13 cellular contexts compared by ENCODE assay signal in the genomic region with DNA sequence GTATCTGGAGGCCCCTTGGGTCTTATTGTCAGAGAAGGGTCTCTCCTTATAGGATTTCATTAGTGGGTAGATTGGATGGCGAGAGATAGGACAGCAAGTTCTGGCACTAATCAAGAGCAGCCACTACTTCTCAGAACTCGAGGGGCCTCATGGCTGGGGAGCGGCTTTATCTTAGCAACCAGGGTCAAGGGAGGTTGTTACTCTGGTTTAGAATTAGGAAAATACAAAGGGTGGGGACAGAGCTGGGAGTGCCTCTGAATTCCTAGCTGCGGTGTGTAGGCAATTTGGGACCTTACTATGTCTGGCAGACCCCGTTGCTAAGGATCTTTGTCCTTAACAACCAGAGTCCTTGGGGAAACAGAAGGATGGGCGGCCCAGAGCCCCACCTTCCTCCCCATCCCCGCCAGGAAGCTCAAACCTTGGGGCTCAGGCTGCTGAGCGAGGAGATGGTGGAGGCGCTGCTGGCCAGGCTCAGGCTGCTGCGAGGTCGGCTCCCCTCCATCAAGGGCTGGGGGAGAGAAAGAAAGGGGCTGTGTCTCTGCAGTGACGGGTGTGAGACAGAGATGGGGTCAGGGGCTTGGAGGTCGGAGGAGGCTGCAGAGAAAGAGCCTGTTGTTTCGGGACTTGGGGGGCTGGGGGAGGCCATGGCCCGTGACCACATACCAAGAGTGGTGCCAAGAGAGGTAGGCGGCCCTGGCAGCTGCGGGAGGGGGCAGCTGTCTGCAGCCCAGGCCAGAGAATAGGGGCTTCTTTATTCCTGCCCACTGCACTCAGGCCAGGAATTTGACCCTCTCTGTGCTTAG. TPM values are rescaled to one million over a fixed set of nuclear protein-coding genes. Genes with fewer than 3 reads are reported as not detected.
A peak's percentile ranks its signal among the peaks of the same experiment; 100 is the strongest.
DNase-seq lines count a peak whose midpoint lies in the region; ATAC-seq and TF ChIP-seq lines count a peak whose summit lies in the region.
"Had no signal": no experiment of that assay in that cellular context is flagged by ENCODE, and none has a peak within 500 bp of the region (broad histone marks: within the 10 kb centered on the region; RNA-seq: fewer than 3 reads in every experiment).

No MANE protein-coding gene starts in this region.

- peaks cover 28% of the 10 kb centered on the region for H3K4me1 Mint-ChIP-seq in osteocyte (ENCODE audit: unreplicated experiment)

- H3K27me3 Mint-ChIP-seq in osteocyte (ENCODE audit: unreplicated experiment) = no peaks in the 10 kb centered on the region

- TF ChIP-seq CTCF in BJ (IDR thresholded peaks at IDR 0.05; ENCODE audit: insufficient read depth, low read depth, low read length) (no peak), fibroblast of mammary gland (conservative IDR thresholded peaks at IDR 0.05; ENCODE audit: control insufficient read depth, insufficient read depth, low read depth, low read length) (no peak), osteocyte (IDR thresholded peaks at IDR 0.05) (no peak)

- POLR2A ChIA-PET in BJ (lab: Charles Lee) = interaction anchor here (0.8 kb wide), 1 partner anchor 244 kb away, joined by 3 read pairs; no protein-coding TSS in a partner anchor

- H3K36me3 ChIP-seq in BJ (ENCODE audit: control insufficient read depth, insufficient read depth, low read length) = peaks cover 7% of the 10 kb centered on the region
- H3K36me3 ChIP-seq in SJSA1 = peaks cover 5% of the 10 kb centered on the region

- ATAC-seq in HG03439 (IDR thresholded peaks at IDR 0.05; ENCODE audit: unreplicated experiment) (no peak), GM19395 (IDR thresholded peaks at IDR 0.05; ENCODE audit: unreplicated experiment) (no peak)

- H3K27me3 ChIP-seq in BJ (ENCODE audit: control insufficient read depth, insufficient read depth, low read length) = no peaks in the 10 kb centered on the region
- no peaks in the 10 kb centered on the region for H3K27me3 ChIP-seq in SJSA1 (replicated peaks)

- peak overlapping the region; percentile 77; the same call in 1 of the 2 replicates for H3K27ac ChIP-seq in SJSA1

- H3K4me3 ChIP-seq in BJ (ENCODE audit: low read depth, low read length) (peak overlapping the region; percentile 46), SJSA1 (peak overlapping the region; percentile 38), fibroblast of mammary gland (ENCODE audit: control insufficient read depth, low read depth, low read length) (peak overlapping the region; percentile 67)

- H3K4me1 ChIP-seq in SJSA1 (replicated peaks) = peaks cover 23% of the 10 kb centered on the region

- H3K27ac Mint-ChIP-seq in osteocyte (ENCODE audit: unreplicated experiment) = peak overlapping the region; percentile 98
- H3K27ac Mint-ChIP-seq: T-helper 1 cell treated with Interleukin-12 subunit alpha and Interleukin-12 subunit beta and Interleukin-4 antibody, amounts not matched to agents 30 μg/mL and 1 μg/mL, for 36 hours had no signal

- peak overlapping the region; percentile 86 for H3K4me3 Mint-ChIP-seq in osteocyte (ENCODE audit: unreplicated experiment)
- H3K4me3 Mint-ChIP-seq: activated naive CD4-positive, alpha-beta T cell treated with anti-CD3 and anti-CD28 coated beads, Interleukin-2, amount 10 ng/mL, durations not matched to agents 7 days and 5 days; T-helper 1 cell treated with Interleukin-12 subunit alpha and Interleukin-12 subunit beta and Interleukin-4 antibody, amounts not matched to agents 30 μg/mL and 1 μg/mL, for 36 hours had no signal

- H3K9me3 Mint-ChIP-seq in osteocyte (ENCODE audit: unreplicated experiment) = no peaks in the 10 kb centered on the region
- H3K9me3 Mint-ChIP-seq: activated naive CD4-positive, alpha-beta T cell treated with anti-CD3 and anti-CD28 coated beads, Interleukin-2, amount 10 ng/mL, durations not matched to agents 7 days and 5 days; T-helper 1 cell treated with Interleukin-12 subunit alpha and Interleukin-12 subunit beta and Interleukin-4 antibody, amounts not matched to agents 30 μg/mL and 1 μg/mL, for 36 hours had no signal

- CTCF ChIA-PET in BJ (lab: Yijun Ruan, JAX) = interaction anchor here (1.0 to 1.6 kb wide), 3 partner anchors 12 to 79 kb away, joined by 3 to 7 read pairs (median 6); no protein-coding TSS in a partner anchor

- 0 out of 2 replicates have a peak, but pooled peaks cover 3% of the 10 kb centered on the region for H3K9me3 ChIP-seq in SJSA1 (replicated peaks)

- peaks cover 11% of the 10 kb centered on the region for H3K36me3 Mint-ChIP-seq in osteocyte (ENCODE audit: unreplicated experiment)

- no peak for DNase-seq in BJ (ENCODE audit: low read depth)
- no peak for DNase-seq in SJSA1 (ENCODE audit: low read depth in 1 of 2, low spot score in 2 of 2)
- DNase-seq in fibroblast of mammary gland (ENCODE audit: low read depth) = no peak
- DNase-seq in osteocyte (ENCODE audit: extremely low spot score, unreplicated experiment) = no peak
- DNase-seq in DMS53 (lab: John Stamatoyannopoulos, UW) = no peak
- no peak for DNase-seq in activated CD4-positive, alpha-beta T cell treated with anti-CD3 and anti-CD28 coated beads for 48 hours
- DNase-seq: activated naive CD4-positive, alpha-beta T cell treated with anti-CD3 and anti-CD28 coated beads, Interleukin-2, amount 10 ng/mL, durations not matched to agents 7 days and 5 days; NCI-H1417; stimulated activated CD4-positive, alpha-beta T cell treated with anti-CD3 and anti-CD28 coated beads, Interleukin-15, amount 100 ng/mL, for 24 hours had no signal

RNA-seq across cellular contexts. Expression of a gene that starts 1.1 kb away (rescaled TPM):
- polyA plus RNA-seq in BJ (2011; rRNA removed) = 3.3 and 5.4 TPM in 2 replicates
- 4.7 and 5.2 TPM in 2 replicates for polyA minus RNA-seq in BJ (2011; rRNA and poly(A)+ RNA removed)
- total RNA-seq in SJSA1 (2014; rRNA removed; shearing (Covaris generic)) = 3.5 and 11.8 TPM in 2 replicates
- 31.0 and 40.0 TPM in 2 replicates for total RNA-seq in osteocyte

RNA-seq across cellular contexts. Expression of a gene that starts 4.9 kb away (rescaled TPM):
- polyA plus RNA-seq in BJ (2011; rRNA removed) = 24.7 and 43.0 TPM in 2 replicates
- 12.4 and 13.8 TPM in 2 replicates for polyA minus RNA-seq in BJ (2011; rRNA and poly(A)+ RNA removed)
- 79.5 and 86.0 TPM in 2 replicates for total RNA-seq in SJSA1 (2014; rRNA removed; shearing (Covaris generic))
- total RNA-seq in osteocyte = 96.5 and 118 TPM in 2 replicates

RNA-seq across cellular contexts. Expression of a gene that starts 31.0 kb away (rescaled TPM):
- 7.4 and 7.6 TPM in 2 replicates for polyA plus RNA-seq in BJ (2011; rRNA removed)
- polyA minus RNA-seq in BJ (2011; rRNA and poly(A)+ RNA removed) = 1.1 and 3.5 TPM in 2 replicates
- total RNA-seq in SJSA1 (2014; rRNA removed; shearing (Covaris generic)) = not detected in 2 replicates
- 23.9 and 29.1 TPM in 2 replicates for total RNA-seq in osteocyte

RNA-seq across cellular contexts. Expression of a gene that starts 31.2 kb away (rescaled TPM):
- 0.07 and 0.10 TPM in 2 replicates for polyA plus RNA-seq in BJ (2011; rRNA removed)
- not detected in 2 replicates for polyA minus RNA-seq in BJ (2011; rRNA and poly(A)+ RNA removed)
- not detected in 2 replicates for total RNA-seq in SJSA1 (2014; rRNA removed; shearing (Covaris generic))
- not detected in 2 replicates for total RNA-seq in osteocyte
- total RNA-seq: temporal lobe had no signal

RNA-seq across cellular contexts. Expression of a gene that starts 32.8 kb away (rescaled TPM):
- 145 and 305 TPM in 2 replicates for polyA plus RNA-seq in BJ (2011; rRNA removed)
- polyA minus RNA-seq in BJ (2011; rRNA and poly(A)+ RNA removed) = 46.8 and 47.6 TPM in 2 replicates
- total RNA-seq in SJSA1 (2014; rRNA removed; shearing (Covaris generic)) = 200 and 215 TPM in 2 replicates
- 260 and 264 TPM in 2 replicates for total RNA-seq in osteocyte

Comparison
In these comparisons a context has a peak if more than half of its experiments do, and no peak if none do; other contexts are left out.
1. RNA of a gene that starts 31.0 kb away (total RNA-seq): 23.9 to 29.1 TPM in osteocyte; not detected in SJSA1; every median in the first group is over 10 times any median in the second.
2. Peak in every context shown above with its lines, with median percentiles within 50 percentile points of each other: H3K4me3 ChIP-seq.